30 cellular contexts compared by ENCODE assay signal in genomic region chr1:114702699-114703098, GRCh38. TPM values are rescaled to one million over a fixed set of nuclear protein-coding genes. Genes with fewer than 3 reads are reported as not detected.
DNase-seq lines count a peak whose midpoint lies in the region; ATAC-seq, FAIRE-seq and TF ChIP-seq lines count a peak whose summit lies in the region.
"Had no signal": no experiment of that assay in that cellular context is flagged by ENCODE, and none has a peak within 500 bp of the region (broad histone marks: within the 10 kb centered on the region; RNA-seq: fewer than 3 reads in every experiment).

No MANE protein-coding gene starts in this region.

- H3K27ac ChIP-seq in upper lobe of right lung: no peak overlapping the region
- H3K27ac ChIP-seq: HL-60, thyroid gland had no signal

- H3K36me3 ChIP-seq in upper lobe of right lung: peaks cover 33% of the 10 kb centered on the region

- no peaks in the 10 kb centered on the region for H3K27me3 ChIP-seq in upper lobe of right lung
- H3K27me3 ChIP-seq: thyroid gland had no signal

- H3K4me1 Mint-ChIP-seq in activated naive CD8-positive, alpha-beta T cell treated with anti-CD3 and anti-CD28 coated beads for 36 hours: peaks cover 8% of the 10 kb centered on the region
- H3K4me1 Mint-ChIP-seq: activated naive CD4-positive, alpha-beta T cell treated with anti-CD3 and anti-CD28 coated beads, Interleukin-2, amount 10 ng/mL, durations not matched to agents 7 days and 5 days; naive B cell had no signal

- H3K9me3 Mint-ChIP-seq in activated naive CD8-positive, alpha-beta T cell treated with anti-CD3 and anti-CD28 coated beads for 36 hours: no peaks in the 10 kb centered on the region
- H3K9me3 Mint-ChIP-seq: activated naive CD4-positive, alpha-beta T cell treated with anti-CD3 and anti-CD28 coated beads, Interleukin-2, amount 10 ng/mL, durations not matched to agents 7 days and 5 days; CD4-positive, CD25-positive, alpha-beta regulatory T cell; dendritic cell treated with granulocyte-macrophage colony-stimulating factor and Interleukin-4, amounts not matched to agents 40 ng/mL and 50 ng/mL, for 4 days; naive B cell; stimulated activated naive CD8-positive, alpha-beta T cell treated with anti-CD3 and anti-CD28 coated beads, Interleukin-15, Interleukin-2, amounts not matched to agents 100 ng/mL and 50 ng/mL, for 24 hours had no signal

- no peaks in the 10 kb centered on the region for H3K4me1 ChIP-seq in upper lobe of right lung
- H3K4me1 ChIP-seq: thyroid gland had no signal

- ATAC-seq in HG03439 (IDR thresholded peaks at IDR 0.05; ENCODE audit: unreplicated experiment) (peak; percentile 53), upper lobe of right lung (no peak)
- ATAC-seq: left cardiac atrium had no signal

- TF ChIP-seq POLR2A in GM12891 (IDR thresholded peaks at IDR 0.05; ENCODE audit: low read depth, low read length): no peak; the same call in 1 of the 2 replicates

- intact Hi-C loops in upper lobe of right lung (cut with DNase I): no loop called here

- FAIRE-seq in GM12891 (lab: Jason Lieb, UNC): peak; percentile 82
- FAIRE-seq: endometrium, TTC549 had no signal

- H3K27me3 Mint-ChIP-seq in activated naive CD8-positive, alpha-beta T cell treated with anti-CD3 and anti-CD28 coated beads for 36 hours: no peaks in the 10 kb centered on the region
- H3K27me3 Mint-ChIP-seq: CD4-positive, CD25-positive, alpha-beta regulatory T cell; naive B cell; stimulated activated naive CD8-positive, alpha-beta T cell treated with anti-CD3 and anti-CD28 coated beads, Interleukin-15, Interleukin-2, amounts not matched to agents 100 ng/mL and 50 ng/mL, for 24 hours had no signal

- H3K4me3 Mint-ChIP-seq in activated naive CD8-positive, alpha-beta T cell treated with anti-CD3 and anti-CD28 coated beads for 36 hours: no peak overlapping the region
- H3K4me3 Mint-ChIP-seq: activated naive CD4-positive, alpha-beta T cell treated with anti-CD3 and anti-CD28 coated beads, Interleukin-2, amount 10 ng/mL, durations not matched to agents 7 days and 5 days; CD4-positive, CD25-positive, alpha-beta regulatory T cell; dendritic cell treated with granulocyte-macrophage colony-stimulating factor and Interleukin-4, amounts not matched to agents 40 ng/mL and 50 ng/mL, for 4 days; naive B cell; stimulated activated naive CD8-positive, alpha-beta T cell treated with anti-CD3 and anti-CD28 coated beads, Interleukin-15, Interleukin-2, amounts not matched to agents 100 ng/mL and 50 ng/mL, for 24 hours had no signal

- no peaks in the 10 kb centered on the region for H3K9me3 ChIP-seq in upper lobe of right lung
- H3K9me3 ChIP-seq: thyroid gland had no signal

- DNase-seq in GM12891 (ENCODE audit: insufficient read length, low spot score) (no peak), GM20000 (ENCODE audit: low spot score) (peak; percentile 20), epithelial cell of esophagus (ENCODE audit: low read depth) (peak; percentile 48), DMS79 (lab: John Stamatoyannopoulos, UW) (no peak), upper lobe of right lung (no peak)
- DNase-seq in NK-92 treated with Interleukin-12 subunit alpha and Interleukin-12 subunit beta, amount 100 ng/mL, for 24 hours (lab: John Stamatoyannopoulos, UW): no peak
- DNase-seq in activated naive CD8-positive, alpha-beta T cell treated with anti-CD3 and anti-CD28 coated beads for 36 hours: no peak
- DNase-seq: activated CD8-positive, alpha-beta memory T cell treated with anti-CD3 and anti-CD28 coated beads for 24 hours; activated naive CD4-positive, alpha-beta T cell treated with anti-CD3 and anti-CD28 coated beads, Interleukin-2, amount 10 ng/mL, durations not matched to agents 7 days and 5 days; activated T-cell treated with anti-CD3 and anti-CD28 coated beads, Interleukin-2, amount 50 U/mL, for 48 hours; anterior cingulate cortex; CD4-positive, CD25-positive, alpha-beta regulatory T cell; H7; left cardiac atrium; mesendoderm; naive B cell; NCI-H1436; NCI-H2171; NCI-H69; occipital lobe; stimulated activated CD4-positive, alpha-beta T cell treated with anti-CD3 and anti-CD28 coated beads, Interleukin-12 subunit alpha, Interleukin-12 subunit beta, amount 100 ng/mL, for 4 hours; thyroid gland had no signal

- H3K27ac Mint-ChIP-seq in activated naive CD8-positive, alpha-beta T cell treated with anti-CD3 and anti-CD28 coated beads for 36 hours: no peak overlapping the region
- H3K27ac Mint-ChIP-seq: activated naive CD4-positive, alpha-beta T cell treated with anti-CD3 and anti-CD28 coated beads, Interleukin-2, amount 10 ng/mL, durations not matched to agents 7 days and 5 days; CD4-positive, CD25-positive, alpha-beta regulatory T cell; dendritic cell treated with granulocyte-macrophage colony-stimulating factor and Interleukin-4, amounts not matched to agents 40 ng/mL and 50 ng/mL, for 4 days; naive B cell; stimulated activated naive CD8-positive, alpha-beta T cell treated with anti-CD3 and anti-CD28 coated beads, Interleukin-15, Interleukin-2, amounts not matched to agents 100 ng/mL and 50 ng/mL, for 24 hours had no signal

- H3K4me3 ChIP-seq in epithelial cell of esophagus (ENCODE audit: low read length) (no peak overlapping the region), upper lobe of right lung (no peak overlapping the region)
- H3K4me3 ChIP-seq: thyroid gland had no signal

- peaks cover 10% of the 10 kb centered on the region for H3K36me3 Mint-ChIP-seq in activated naive CD8-positive, alpha-beta T cell treated with anti-CD3 and anti-CD28 coated beads for 36 hours

- TF ChIP-seq CTCF in GM20000 (IDR thresholded peaks at IDR 0.05; ENCODE audit: extremely low read depth, missing control alignments) (no peak), epithelial cell of esophagus (IDR thresholded peaks at IDR 0.05; ENCODE audit: insufficient read depth, low read depth, low read length, missing control alignments) (no peak), upper lobe of right lung (IDR thresholded peaks at IDR 0.05) (no peak)

TF ChIP-seq in GM12891, 5 proteins besides CTCF, POLR2A, EP300 and RAD21:
- TF ChIP-seq SPI1 (IDR thresholded peaks at IDR 0.05; ENCODE audit: low read depth, low read length) (0 out of 2 replicates have a peak, but pooled peaks have one; percentile 27), POU2F2 (IDR thresholded peaks at IDR 0.05; ENCODE audit: low read depth, low read length) (no peak), POLR2AphosphoS5 (IDR thresholded peaks at IDR 0.05; ENCODE audit: low read depth, low read length) (no peak)

RNA-seq across cellular contexts. Expression of gene AMPD1, which starts 7.4 kb away (rescaled TPM):
- not detected for polyA plus RNA-seq in GM12891 (2012; ENCODE audit: low read depth, missing spikeins)
- not detected for total RNA-seq in activated naive CD8-positive, alpha-beta T cell treated with anti-CD3 and anti-CD28 coated beads for 36 hours
- not detected for total RNA-seq in upper lobe of right lung
- total RNA-seq: G401, left cardiac atrium, M059J, occipital lobe, thyroid gland had no signal
- polyA plus RNA-seq: CD4-positive, CD25-positive, alpha-beta regulatory T cell had no signal

RNA-seq across cellular contexts. Expression of gene NRAS, which starts 13.9 kb away (rescaled TPM):
- polyA plus RNA-seq in GM12891 (2012; ENCODE audit: low read depth, missing spikeins): 28.9 TPM
- 10 to 100 TPM; 67.7 to 69.4 TPM for total RNA-seq in activated naive CD8-positive, alpha-beta T cell treated with anti-CD3 and anti-CD28 coated beads for 36 hours
- 26.5 TPM for total RNA-seq in upper lobe of right lung

RNA-seq across cellular contexts. Expression of gene DENND2C, which starts 32.9 kb away (rescaled TPM):
- polyA plus RNA-seq in GM12891 (2012; ENCODE audit: low read depth, missing spikeins): 0.33 TPM
- under 1 TPM; 0.50 to 0.91 TPM for total RNA-seq in activated naive CD8-positive, alpha-beta T cell treated with anti-CD3 and anti-CD28 coated beads for 36 hours
- total RNA-seq in upper lobe of right lung: 2.3 TPM

RNA-seq across cellular contexts. Expression of gene CSDE1, which starts 55.1 kb away (rescaled TPM):
- 226 TPM for polyA plus RNA-seq in GM12891 (2012; ENCODE audit: low read depth, missing spikeins)
- 100 to 1,000 TPM; 519 to 530 TPM for total RNA-seq in activated naive CD8-positive, alpha-beta T cell treated with anti-CD3 and anti-CD28 coated beads for 36 hours
- total RNA-seq in upper lobe of right lung: 551 TPM

Comparison
In these comparisons a context has a peak if more than half of its experiments do, and no peak if none do; other contexts are left out.
1. DNase-seq: peak in GM20000 (single experiment) and epithelial cell of esophagus (single experiment); none in GM12891 (single experiment), NK-92 treated with Interleukin-12 subunit alpha and Interleukin-12 subunit beta, amount 100 ng/mL, for 24 hours (single experiment), DMS79 (single experiment), activated naive CD8-positive, alpha-beta T cell treated with anti-CD3 and anti-CD28 coated beads for 36 hours (single experiment) and upper lobe of right lung (single experiment).